8 cellular contexts compared by ENCODE assay signal in the genomic region with DNA sequence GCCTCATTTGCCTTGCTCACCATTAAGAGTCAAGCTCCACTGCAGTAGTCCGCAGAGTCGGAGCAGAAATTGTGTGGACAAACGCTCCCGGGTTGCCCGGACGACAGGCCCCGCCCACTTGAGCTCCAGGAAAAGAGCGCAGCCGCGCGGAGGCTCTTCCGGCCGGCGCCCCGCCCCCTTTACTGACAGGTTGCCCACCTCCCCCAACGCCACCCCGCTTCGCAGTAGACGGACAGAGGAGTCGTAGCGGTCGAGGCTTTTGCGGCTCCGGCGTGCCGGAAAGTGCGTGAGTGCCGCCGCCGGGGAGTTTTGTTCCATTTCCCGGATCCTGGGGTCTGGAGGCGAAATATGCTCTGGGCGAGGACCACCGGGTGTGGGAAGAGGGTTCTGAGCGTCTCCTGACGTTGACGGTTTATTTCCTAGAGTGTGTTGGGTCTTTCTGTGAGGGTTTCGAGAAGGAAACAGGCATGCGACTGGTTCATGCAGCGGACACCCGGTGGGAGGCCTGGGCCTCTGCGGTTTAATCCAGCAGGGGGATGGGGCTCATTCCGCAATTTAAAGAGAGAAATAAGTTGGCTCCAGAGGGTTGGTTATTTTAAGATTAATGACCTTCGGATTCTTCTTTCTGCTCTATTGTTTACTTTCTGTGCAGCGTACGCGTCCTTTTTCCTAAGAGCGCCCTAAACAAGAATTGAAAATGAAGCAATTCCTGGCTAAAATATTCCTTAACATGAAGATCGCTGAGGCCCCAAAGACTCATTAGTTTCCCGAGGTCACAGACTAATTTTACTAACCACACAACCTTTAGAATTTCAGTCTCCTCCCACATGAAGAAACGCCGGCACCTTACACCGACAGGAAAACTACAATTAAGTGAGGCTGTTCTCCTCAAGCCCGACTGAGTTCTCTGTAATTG. TPM values are rescaled to one million over a fixed set of nuclear protein-coding genes. Genes with fewer than 3 reads are reported as not detected.
A peak's percentile ranks its signal among the peaks of the same experiment; 100 is the strongest.
DNase-seq lines count a peak whose midpoint lies in the region; ATAC-seq and TF ChIP-seq lines count a peak whose summit lies in the region.

A gene with protein sequence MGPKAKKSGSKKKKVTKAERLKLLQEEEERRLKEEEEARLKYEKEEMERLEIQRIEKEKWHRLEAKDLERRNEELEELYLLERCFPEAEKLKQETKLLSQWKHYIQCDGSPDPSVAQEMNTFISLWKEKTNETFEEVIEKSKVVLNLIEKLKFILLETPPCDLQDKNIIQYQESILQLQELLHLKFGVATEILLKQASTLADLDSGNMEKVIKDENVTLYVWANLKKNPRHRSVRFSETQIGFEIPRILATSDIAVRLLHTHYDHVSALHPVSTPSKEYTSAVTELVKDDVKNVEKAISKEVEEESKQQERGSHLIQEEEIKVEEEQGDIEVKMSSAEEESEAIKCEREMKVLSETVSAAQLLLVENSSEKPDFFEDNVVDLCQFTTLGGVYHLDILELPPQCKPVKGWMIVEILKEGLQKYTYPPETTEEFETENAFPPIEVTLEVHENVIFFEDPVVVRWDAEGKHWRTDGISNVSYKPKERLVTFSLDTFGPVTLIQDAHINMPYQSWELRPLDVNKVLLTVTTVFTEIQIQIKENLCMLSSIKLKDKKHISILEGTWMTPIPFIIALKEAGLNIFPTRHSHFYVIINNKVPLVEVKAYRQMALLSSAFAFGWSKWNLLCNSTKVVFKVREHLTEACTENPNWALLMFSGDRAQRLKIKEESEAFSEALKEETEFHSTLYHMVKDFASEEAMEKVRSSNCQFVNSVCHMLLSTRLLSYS (minus strand): TSS at position 105 of the 916 bp plus-strand sequence. CDS start 82 bp downstream, at position 23.
A gene with protein sequence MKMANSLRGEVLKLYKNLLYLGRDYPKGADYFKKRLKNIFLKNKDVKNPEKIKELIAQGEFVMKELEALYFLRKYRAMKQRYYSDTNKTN (plus strand): TSS at position 182 of the 916 bp plus-strand sequence. CDS start 8,720 bp downstream, outside the sequence.

- H3K27ac ChIP-seq in adrenal gland, result peak within 1 kb of the TSS; percentile 89 to 98 (median 93)
- peak within 1 kb of the TSS; percentile 60 to 97 (median 94) for H3K27ac ChIP-seq in heart left ventricle
- peak within 1 kb of the TSS; percentile 52 for H3K27ac ChIP-seq in trophoblast cell (ENCODE audit: low read depth, low read length)
- H3K27ac ChIP-seq in transverse colon, result peak within 1 kb of the TSS; percentile 92 to 96 (median 94)

- H2BK5ac ChIP-seq in trophoblast cell (ENCODE audit: low read depth, low read length, poor library complexity), result peak within 1 kb of the TSS; percentile 7

- peak within 1 kb of the TSS; percentile 2 for H3K18ac ChIP-seq in trophoblast cell (ENCODE audit: low read length)

- DNase-seq in GM13976 (ENCODE audit: low spot score), result peak; percentile 94
- peak; percentile 79 for DNase-seq in NCI-H1436 treated with DMSO at 0.1 percent for 48 hours (lab: John Stamatoyannopoulos, UW)
- peak; percentile 94 for DNase-seq in T follicular helper cell (ENCODE audit: low read depth)
- peak; percentile 97 to 100 (median 99) for DNase-seq in adrenal gland
- peak; percentile 98 to 99 (median 98) for DNase-seq in heart left ventricle
- DNase-seq in trophoblast cell, result peak; percentile 97 to 99
- peak; percentile 99 for DNase-seq in transverse colon

- in situ Hi-C loops in GM13976 (cut with MboI; ENCODE audit: low sequenced_read_pairs, unreplicated experiment) (no loop called here), transverse colon (cut with MboI; ENCODE audit: low pct_ligation_motif_present in 1 of 4, low pct_unique_long_range_greater_than_20kb in 1 of 4, low sequenced_read_pairs in 3 of 4) (no loop called here)

- 0 to 1% (median 1%) methylated on average over 17 to 54 of the region's 54 CpGs for WGBS in adrenal gland, 4 donors
- WGBS in heart left ventricle, 4 donors, result 0 to 1% (median 1%) methylated on average over 26 to 54 of the region's 54 CpGs
- no CpG with 5 or more reads among the region's 54 CpGs for WGBS in trophoblast cell (ENCODE audit: extremely low coverage, insufficient coverage, insufficient read length)
- WGBS in transverse colon (ENCODE audit: low coverage in 1 of 2), 2 donors, result 0 to 1% methylated on average over 4 to 48 of the region's 54 CpGs

- no peak for TF ChIP-seq CTCF in GM13976 (IDR thresholded peaks at IDR 0.05; ENCODE audit: borderline replicate concordance, control extremely low read depth, extremely low read depth, insufficient read depth, missing control alignments)
- peak in 4 of 6 experiments; percentile 18 to 38 (median 24) for TF ChIP-seq CTCF in adrenal gland (IDR thresholded peaks at IDR 0.05)
- TF ChIP-seq CTCF in heart left ventricle (IDR thresholded peaks at IDR 0.05), result peak in 4 of 12 donors; percentile 10 to 16 (median 12)
- peak in 2 of 5 experiments; percentile 35 to 49 for TF ChIP-seq CTCF in transverse colon (IDR thresholded peaks at IDR 0.05)

- H4K8ac ChIP-seq in trophoblast cell (ENCODE audit: low read depth, low read length), result peak within 1 kb of the TSS; percentile 82

- ATAC-seq in HG02852 (IDR thresholded peaks at IDR 0.05; ENCODE audit: unreplicated experiment) (peak; percentile 95), heart left ventricle (peak; percentile 98 to 100 (median 100))

- H3K36me3 ChIP-seq in adrenal gland (replicated peaks in 1 of 2) (no peaks in the 10 kb centered on the region), heart left ventricle (peaks cover 0 to 3% (median 0%) of the 10 kb centered on the region in 9 donors), trophoblast cell (ENCODE audit: control insufficient read depth in 1 of 2, insufficient read depth in 2 of 2, low read length in 2 of 2) (no peaks in the 10 kb centered on the region), transverse colon (no peaks in the 10 kb centered on the region)

- peak within 1 kb of the TSS; percentile 11 for H3K14ac ChIP-seq in trophoblast cell (ENCODE audit: low read length)

- H3K4me2 ChIP-seq in trophoblast cell (ENCODE audit: low read length), result peak within 1 kb of the TSS; percentile 95

- peak within 1 kb of the TSS; percentile 2 for H2BK120ac ChIP-seq in trophoblast cell (ENCODE audit: insufficient read depth, low read length, poor library complexity)

- no peak within 1 kb of the TSS for H2AK5ac ChIP-seq in trophoblast cell (ENCODE audit: low read length)

- TF ChIP-seq POLR2A in adrenal gland (IDR thresholded peaks at IDR 0.05), result peak; percentile 82 to 98
- TF ChIP-seq POLR2A in heart left ventricle (IDR thresholded peaks at IDR 0.05), result peak; percentile 47 to 92
- TF ChIP-seq POLR2A in transverse colon (IDR thresholded peaks at IDR 0.05), result peak; percentile 86

- peaks cover 2% of the 10 kb centered on the region for H3K79me2 ChIP-seq in trophoblast cell (ENCODE audit: control insufficient read depth, insufficient read depth, low read length, poor library complexity)

- peak within 1 kb of the TSS; percentile 17 for H4K12ac ChIP-seq in trophoblast cell (ENCODE audit: low read depth, low read length)

- H3K27me3 ChIP-seq in adrenal gland (no peaks in the 10 kb centered on the region), heart left ventricle (no peaks in the 10 kb centered on the region), trophoblast cell (ENCODE audit: insufficient read depth, low read length) (no peaks in the 10 kb centered on the region), transverse colon (no peaks in the 10 kb centered on the region)

- peak within 1 kb of the TSS; percentile 9 for H3K4ac ChIP-seq in trophoblast cell (ENCODE audit: low read depth, low read length)

- intact Hi-C loops in adrenal gland (cut with DNase I) (no loop called here), heart left ventricle (cut with DNase I) (loop anchor here in 4 of 10 donors (2.0 to 5.0 kb wide), 3 partner anchors 52 to 57 kb away; a partner anchor contains a TSS), transverse colon (cut with DNase I; ENCODE audit: low total_unique reads) (no loop called here)

- peak within 1 kb of the TSS; percentile 60 for H3K9ac ChIP-seq in trophoblast cell (ENCODE audit: low read length)

- H4K91ac ChIP-seq in trophoblast cell (ENCODE audit: low read depth, low read length), result peak within 1 kb of the TSS; percentile 45

- no peak within 1 kb of the TSS for H2BK12ac ChIP-seq in trophoblast cell (ENCODE audit: low read length)

- H3K9me3 ChIP-seq in adrenal gland (replicated peaks in 1 of 3) (no peaks in the 10 kb centered on the region), heart left ventricle (no peaks in the 10 kb centered on the region), trophoblast cell (ENCODE audit: insufficient read depth, low read depth, low read length) (no peaks in the 10 kb centered on the region), transverse colon (no peaks in the 10 kb centered on the region)

- peaks cover 4% of the 10 kb centered on the region for H3K79me1 ChIP-seq in trophoblast cell (ENCODE audit: low read length)

- peak within 1 kb of the TSS; percentile 82 for H2AFZ ChIP-seq in trophoblast cell (ENCODE audit: insufficient read depth, low read length, poor library complexity)

- no peak within 1 kb of the TSS for H3K23ac ChIP-seq in trophoblast cell (ENCODE audit: low read length)

- H3K4me1 ChIP-seq in adrenal gland (replicated peaks in 1 of 2), result peaks cover 9 to 32% of the 10 kb centered on the region in 2 donors
- peaks cover 0 to 28% (median 12%) of the 10 kb centered on the region in 12 donors for H3K4me1 ChIP-seq in heart left ventricle
- H3K4me1 ChIP-seq in trophoblast cell (ENCODE audit: control insufficient read depth in 1 of 2, insufficient read depth in 2 of 2, low read length in 2 of 2), result peaks cover 2 to 3% of the 10 kb centered on the region in 2 experiments
- H3K4me1 ChIP-seq in transverse colon, result peaks cover 0 to 19% (median 10%) of the 10 kb centered on the region in 4 donors

- TF ChIP-seq EP300 in transverse colon (IDR thresholded peaks at IDR 0.05; ENCODE audit: low read depth), result no peak

- H3K4me3 ChIP-seq in adrenal gland (peak within 1 kb of the TSS; percentile 36 to 89 (median 63)), heart left ventricle (peak within 1 kb of the TSS; percentile 49 to 94 (median 73)), trophoblast cell (ENCODE audit: low read depth, low read length) (peak within 1 kb of the TSS; percentile 75), transverse colon (peak within 1 kb of the TSS; percentile 57 to 92 (median 71))

RNA-seq across cellular contexts. Expression of the first gene that starts in this region (rescaled TPM):
- 1 to 10 TPM in 2 of 8 donors, under 1 TPM in 6; 0.29 to 2.1 (median 0.64) TPM for total RNA-seq in adrenal gland
- 1 to 10 TPM in 2 of 3 donors, under 1 TPM in 1; 0.74 to 2.3 (median 1.8) TPM for polyA plus RNA-seq in adrenal gland
- 1 to 10 TPM in 2 of 9 donors, under 1 TPM in 6, not detected in 1; 0.36 to 1.9 (median 0.85) TPM for total RNA-seq in heart left ventricle
- polyA plus RNA-seq in heart left ventricle, result under 1 TPM; 0.10 to 0.23 TPM
- polyA plus RNA-seq in trophoblast cell (2013), result 0.27 and 0.33 TPM in 2 replicates
- under 1 TPM in 1 of 4 donors, not detected in 3; 0.32 TPM for total RNA-seq in transverse colon

RNA-seq across cellular contexts. Expression of the second gene that starts in this region (rescaled TPM):
- total RNA-seq in adrenal gland (10 to 100 TPM; 35.1 to 96.3 (median 47.9) TPM), heart left ventricle (10 to 100 TPM; 38.7 to 83.8 (median 52.3) TPM), transverse colon (10 to 100 TPM in 3 of 4 donors, 1 to 10 TPM in 1; 3.6 to 84.2 (median 24.1) TPM)
- polyA plus RNA-seq in adrenal gland (100 to 1,000 TPM in 1 of 3 donors, 10 to 100 TPM in 2; 29.9 to 140 (median 54.5) TPM), heart left ventricle (10 to 100 TPM; 31.4 to 41.0 TPM)
- polyA plus RNA-seq in trophoblast cell (2013), result 10.8 and 12.0 TPM in 2 replicates

Comparison
In these comparisons a context has a peak if more than half of its experiments do, and no peak if none do; other contexts are left out.
1. Peak in every context shown above with its lines: DNase-seq, ATAC-seq, H3K4me3 ChIP-seq and H3K27ac ChIP-seq.